In genomic region chr3:183541235-183541655, GRCh38 we compare ENCODE assay signal across 14 cellular contexts. TPM values are rescaled to one million over a fixed set of nuclear protein-coding genes. Genes with fewer than 3 reads are reported as not detected.
DNase-seq lines count a peak whose midpoint lies in the region; FAIRE-seq and TF ChIP-seq lines count a peak whose summit lies in the region.
"Had no signal": no experiment of that assay in that cellular context is flagged by ENCODE, and none has a peak within 500 bp of the region (broad histone marks: within the 10 kb centered on the region; RNA-seq: fewer than 3 reads in every experiment).

No MANE protein-coding gene starts in this region.

- H3K9ac ChIP-seq in MM.1S (ENCODE audit: low read length), result peak overlapping the region; percentile 19; the same call in 1 of the 2 replicates

- H3K4me2 ChIP-seq in MM.1S (ENCODE audit: low read depth, low read length), result peak overlapping the region; percentile 72
- H3K4me2 ChIP-seq: hepatocyte had no signal

- no peaks in the 10 kb centered on the region for H4K20me1 ChIP-seq in MM.1S (ENCODE audit: insufficient read depth, low read length)

- WGBS in thyroid gland, 2 donors, result 85 to 90% methylated on average over 6 of the region's 6 CpGs
- 69 to 76% (median 75%) methylated on average over 6 of the region's 6 CpGs for WGBS in small intestine, 3 donors

- H3K4me1 Mint-ChIP-seq in activated naive CD4-positive, alpha-beta T cell treated with anti-CD3 and anti-CD28 coated beads, Interleukin-2, amount 50 U/mL, for 24 hours, result peaks cover 94% of the 10 kb centered on the region

- H3F3A ChIP-seq in MM.1S (ENCODE audit: insufficient read depth, low read length), result peaks cover 53% of the 10 kb centered on the region

- H3K27me3 ChIP-seq in MM.1S (replicated peaks; ENCODE audit: insufficient read depth, low read length) (no peaks in the 10 kb centered on the region), thyroid gland (no peaks in the 10 kb centered on the region), small intestine (ENCODE audit: control insufficient read depth in 2 of 2, insufficient read depth in 2 of 2, low read length in 2 of 2) (no peaks in the 10 kb centered on the region)
- H3K27me3 ChIP-seq: hepatocyte, ovary had no signal

- peaks cover 100% of the 10 kb centered on the region for H3K79me2 ChIP-seq in MM.1S (ENCODE audit: low read length)
- H3K79me2 ChIP-seq: hepatocyte had no signal

- 0 out of 2 replicates have a peak, but pooled peaks cover 4% of the 10 kb centered on the region for H3K36me3 ChIP-seq in MM.1S (replicated peaks; ENCODE audit: insufficient read depth, low read length)
- no peaks in the 10 kb centered on the region for H3K36me3 ChIP-seq in thyroid gland
- H3K36me3 ChIP-seq in small intestine (ENCODE audit: control insufficient read depth in 2 of 2, insufficient read depth in 2 of 2, low read length in 2 of 2), result no peaks in the 10 kb centered on the region
- H3K36me3 ChIP-seq: ovary had no signal

- H3K4me3 ChIP-seq in MM.1S (ENCODE audit: low read length) (peak overlapping the region; percentile 36), thyroid gland (replicated peaks in 1 of 3) (no peak overlapping the region), small intestine (ENCODE audit: low read depth in 1 of 2, low read length in 2 of 2) (no peak overlapping the region)
- H3K4me3 ChIP-seq: hepatocyte, ovary had no signal

- H3K4me3 Mint-ChIP-seq in activated naive CD4-positive, alpha-beta T cell treated with anti-CD3 and anti-CD28 coated beads, Interleukin-2, amount 50 U/mL, for 24 hours, result peak overlapping the region; percentile 45

- H3K27ac Mint-ChIP-seq in activated naive CD4-positive, alpha-beta T cell treated with anti-CD3 and anti-CD28 coated beads, Interleukin-2, amount 50 U/mL, for 24 hours, result peak overlapping the region; percentile 65

- peaks cover 7% of the 10 kb centered on the region for H3K36me3 Mint-ChIP-seq in activated naive CD4-positive, alpha-beta T cell treated with anti-CD3 and anti-CD28 coated beads, Interleukin-2, amount 50 U/mL, for 24 hours

- H3K4me1 ChIP-seq in MM.1S (ENCODE audit: low read length), result peaks cover 88% of the 10 kb centered on the region
- H3K4me1 ChIP-seq in thyroid gland, result no peaks in the 10 kb centered on the region
- H3K4me1 ChIP-seq in small intestine (ENCODE audit: control insufficient read depth in 2 of 2, insufficient read depth in 1 of 2, low read depth in 1 of 2, low read length in 1 of 2), result peaks cover 0 to 2% of the 10 kb centered on the region in 2 donors

- H3K9me3 Mint-ChIP-seq in activated naive CD4-positive, alpha-beta T cell treated with anti-CD3 and anti-CD28 coated beads, Interleukin-2, amount 50 U/mL, for 24 hours, result no peaks in the 10 kb centered on the region

- no peak for TF ChIP-seq POLR2A in thyroid gland (IDR thresholded peaks at IDR 0.05)

- no peak overlapping the region for H2AFZ ChIP-seq in MM.1S (ENCODE audit: low read length)
- H2AFZ ChIP-seq: hepatocyte had no signal

- no peaks in the 10 kb centered on the region for H3K9me2 ChIP-seq in MM.1S (replicated peaks; ENCODE audit: insufficient read depth, low read length)

- peak; percentile 30 for TF ChIP-seq CTCF in MM.1S (IDR thresholded peaks at IDR 0.05; ENCODE audit: low read length)
- no peak for TF ChIP-seq CTCF in D721Med (IDR thresholded peaks at IDR 0.05; ENCODE audit: insufficient read depth, missing control alignments)
- no peak for TF ChIP-seq CTCF in thyroid gland (IDR thresholded peaks at IDR 0.05)

- intact Hi-C loops in thyroid gland (cut with DNase I), result no loop called here

- no peak for FAIRE-seq in D721Med (lab: Jason Lieb, UNC)
- no peak for FAIRE-seq in small intestine (lab: Jason Lieb, UNC)

- H3K27me3 Mint-ChIP-seq in activated naive CD4-positive, alpha-beta T cell treated with anti-CD3 and anti-CD28 coated beads, Interleukin-2, amount 50 U/mL, for 24 hours, result no peaks in the 10 kb centered on the region

- DNase-seq in activated naive CD4-positive, alpha-beta T cell treated with anti-CD3 and anti-CD28 coated beads, Interleukin-2, amount 50 U/mL, for 16 hours, result no peak
- no peak for DNase-seq in MM.1S
- DNase-seq in dedifferentiated amniotic fluid mesenchymal stem cell (ENCODE audit: extremely low spot score), result peak; percentile 10
- no peak for DNase-seq in LoVo (ENCODE audit: low spot score)
- DNase-seq in D721Med (ENCODE audit: insufficient read length, low spot score), result no peak
- DNase-seq in thyroid gland, result no peak
- no peak for DNase-seq in small intestine
- DNase-seq: activated effector memory CD4-positive, alpha-beta T cell treated with anti-CD3 and anti-CD28 coated beads, Interleukin-2, amount 50 U/mL, for 16 hours; NCI-H510A; ovary; SHP77 treated with DMSO at 0.1 percent for 48 hours had no signal

- peak overlapping the region; percentile 76 for H3K27ac ChIP-seq in MM.1S (ENCODE audit: low read length)
- no peak overlapping the region for H3K27ac ChIP-seq in thyroid gland
- H3K27ac ChIP-seq in small intestine (ENCODE audit: low read depth in 1 of 2, low read length in 1 of 2), result peak overlapping the region in 1 of 2 donors; percentile 52
- H3K27ac ChIP-seq: hepatocyte, ovary, VCaP had no signal

- H3K9me3 ChIP-seq in MM.1S (replicated peaks; ENCODE audit: insufficient read depth, low read length), result no peaks in the 10 kb centered on the region
- no peaks in the 10 kb centered on the region for H3K9me3 ChIP-seq in thyroid gland
- H3K9me3 ChIP-seq in small intestine (ENCODE audit: control insufficient read depth, low read depth), result no peaks in the 10 kb centered on the region
- H3K9me3 ChIP-seq: ovary had no signal

RNA-seq across cellular contexts. Expression of gene KLHL6, which starts 14.3 kb away (rescaled TPM):
- total RNA-seq in thyroid gland, result 1 to 10 TPM in 3 of 4 donors, under 1 TPM in 1; 0.67 to 2.7 (median 1.0) TPM
- 1 to 10 TPM in 2 of 3 donors, under 1 TPM in 1; 0.22 to 2.0 (median 1.1) TPM for polyA plus RNA-seq in small intestine
- polyA plus RNA-seq: hepatocyte had no signal
